Comparison of ENCODE assay signal across 16 cellular contexts in the genomic region with DNA sequence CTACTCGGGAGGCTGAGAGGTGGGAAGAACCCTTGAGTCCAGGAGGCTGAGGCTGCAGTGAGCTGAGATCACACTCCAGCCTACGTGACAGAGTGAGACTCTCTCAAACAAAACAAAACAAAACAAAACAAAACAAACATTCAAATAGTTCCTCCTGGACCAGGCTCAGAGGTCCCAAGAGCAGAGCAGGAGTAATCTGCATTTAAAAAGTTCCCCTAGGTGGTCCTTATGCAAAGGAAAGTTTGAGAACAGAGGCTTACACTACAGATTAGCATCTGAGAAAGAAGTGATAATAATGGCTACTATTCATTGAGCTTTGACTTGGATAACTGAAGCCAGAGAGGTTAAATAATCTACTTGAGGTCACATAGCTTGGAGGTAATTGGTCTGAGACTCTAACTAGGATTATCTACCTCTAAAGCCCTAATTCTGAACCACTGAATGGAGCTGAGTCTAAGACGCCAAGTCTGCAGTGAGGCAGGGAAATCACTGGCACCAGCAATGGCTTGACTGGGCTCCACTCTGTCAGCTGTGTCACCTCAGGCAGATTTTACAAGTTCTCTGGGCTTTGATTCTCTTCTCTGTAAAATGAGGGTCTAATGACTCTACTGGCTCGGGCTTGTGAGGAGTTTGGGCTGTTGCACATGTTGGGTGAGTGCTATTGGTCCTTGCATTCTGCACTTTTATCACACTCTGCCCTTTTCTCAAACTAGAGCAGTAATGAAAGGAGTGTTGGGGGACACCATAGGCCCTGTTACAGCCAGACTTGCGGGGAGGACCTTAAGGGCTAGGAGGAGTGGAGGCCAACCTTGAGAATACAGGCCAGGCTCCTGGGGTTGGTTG. TPM values are rescaled to one million over a fixed set of nuclear protein-coding genes. Genes with fewer than 3 reads are reported as not detected.
"Had no signal": no experiment of that assay in that cellular context is flagged by ENCODE, and none has a peak within 500 bp of the region (broad histone marks: within the 10 kb centered on the region; RNA-seq: fewer than 3 reads in every experiment).

No MANE protein-coding gene starts in this region.

- H3K4me3 ChIP-seq: heart left ventricle, pancreas, thyroid gland had no signal

- H3K4me1 Mint-ChIP-seq: activated naive CD8-positive, alpha-beta T cell treated with anti-CD3 and anti-CD28 coated beads, Interleukin-2, amount 10 ng/mL, durations not matched to agents 7 days and 5 days; nephron progenitor cell; stimulated activated effector memory CD8-positive, alpha-beta T cell treated with anti-CD3 and anti-CD28 coated beads, Interleukin-12 subunit alpha, Interleukin-12 subunit beta, amount 100 ng/mL, for 72 hours had no signal

- H3K36me3 ChIP-seq: heart left ventricle, pancreas, thyroid gland had no signal

- H3K4me1 ChIP-seq: heart left ventricle, pancreas, thyroid gland had no signal

- H3K9me3 Mint-ChIP-seq: activated naive CD8-positive, alpha-beta T cell treated with anti-CD3 and anti-CD28 coated beads, Interleukin-2, amount 10 ng/mL, durations not matched to agents 7 days and 5 days; activated T-helper 1 cell treated with anti-CD3 and anti-CD28 coated beads, Interleukin-12 subunit alpha, Interleukin-12 subunit beta, Interleukin-2, Interleukin-4 antibody, amounts not matched to agents 30 ng/mL and 10 ng/mL and 1 ng/mL, durations not matched to agents 14 hours and 24 hours and 36 hours; dendritic cell treated with granulocyte-macrophage colony-stimulating factor and Interleukin-4, amounts not matched to agents 40 ng/mL and 50 ng/mL, for 4 days; effector memory CD8-positive, alpha-beta T cell; nephron progenitor cell; stimulated activated effector memory CD8-positive, alpha-beta T cell treated with anti-CD3 and anti-CD28 coated beads, Interleukin-12 subunit alpha, Interleukin-12 subunit beta, amount 100 ng/mL, for 72 hours; T-helper 2 cell treated with Interferon-gamma antibody and Interleukin-4, amounts not matched to agents 5 μg/mL and 100 μg/mL, for 36 hours had no signal

- DNase-seq: activated CD4-positive, alpha-beta T cell treated with anti-CD3 and anti-CD28 coated beads, Interleukin-2, amount 50 U/mL, for 1 hour; activated CD8-positive, alpha-beta memory T cell treated with anti-CD3 and anti-CD28 coated beads for 24 hours; activated naive CD8-positive, alpha-beta T cell treated with anti-CD3 and anti-CD28 coated beads, Interleukin-2, amount 10 ng/mL, durations not matched to agents 7 days and 5 days; aorta; cerebellar nuclear complex; effector memory CD8-positive, alpha-beta T cell; heart left ventricle; nephron progenitor cell; pancreas; thyroid gland had no signal

- H3K27me3 Mint-ChIP-seq: dendritic cell treated with granulocyte-macrophage colony-stimulating factor and Interleukin-4, amounts not matched to agents 40 ng/mL and 50 ng/mL, for 4 days had no signal

- H3K36me3 Mint-ChIP-seq: activated naive CD8-positive, alpha-beta T cell treated with anti-CD3 and anti-CD28 coated beads, Interleukin-2, amount 10 ng/mL, durations not matched to agents 7 days and 5 days; stimulated activated effector memory CD8-positive, alpha-beta T cell treated with anti-CD3 and anti-CD28 coated beads, Interleukin-12 subunit alpha, Interleukin-12 subunit beta, amount 100 ng/mL, for 72 hours had no signal

- H3K9me3 ChIP-seq: pancreas, thyroid gland had no signal

- H3K27ac ChIP-seq: heart left ventricle, pancreas, thyroid gland had no signal

- H3K27ac Mint-ChIP-seq: activated naive CD8-positive, alpha-beta T cell treated with anti-CD3 and anti-CD28 coated beads, Interleukin-2, amount 10 ng/mL, durations not matched to agents 7 days and 5 days; activated T-helper 1 cell treated with anti-CD3 and anti-CD28 coated beads, Interleukin-12 subunit alpha, Interleukin-12 subunit beta, Interleukin-2, Interleukin-4 antibody, amounts not matched to agents 30 ng/mL and 10 ng/mL and 1 ng/mL, durations not matched to agents 14 hours and 24 hours and 36 hours; dendritic cell treated with granulocyte-macrophage colony-stimulating factor and Interleukin-4, amounts not matched to agents 40 ng/mL and 50 ng/mL, for 4 days; effector memory CD8-positive, alpha-beta T cell; nephron progenitor cell; stimulated activated effector memory CD8-positive, alpha-beta T cell treated with anti-CD3 and anti-CD28 coated beads, Interleukin-12 subunit alpha, Interleukin-12 subunit beta, amount 100 ng/mL, for 72 hours; T-helper 2 cell treated with Interferon-gamma antibody and Interleukin-4, amounts not matched to agents 5 μg/mL and 100 μg/mL, for 36 hours had no signal

- H3K4me3 Mint-ChIP-seq: activated naive CD8-positive, alpha-beta T cell treated with anti-CD3 and anti-CD28 coated beads, Interleukin-2, amount 10 ng/mL, durations not matched to agents 7 days and 5 days; activated T-helper 1 cell treated with anti-CD3 and anti-CD28 coated beads, Interleukin-12 subunit alpha, Interleukin-12 subunit beta, Interleukin-2, Interleukin-4 antibody, amounts not matched to agents 30 ng/mL and 10 ng/mL and 1 ng/mL, durations not matched to agents 14 hours and 24 hours and 36 hours; dendritic cell treated with granulocyte-macrophage colony-stimulating factor and Interleukin-4, amounts not matched to agents 40 ng/mL and 50 ng/mL, for 4 days; effector memory CD8-positive, alpha-beta T cell; nephron progenitor cell; stimulated activated effector memory CD8-positive, alpha-beta T cell treated with anti-CD3 and anti-CD28 coated beads, Interleukin-12 subunit alpha, Interleukin-12 subunit beta, amount 100 ng/mL, for 72 hours; T-helper 2 cell treated with Interferon-gamma antibody and Interleukin-4, amounts not matched to agents 5 μg/mL and 100 μg/mL, for 36 hours had no signal

- H3K27me3 ChIP-seq: pancreas, thyroid gland had no signal

RNA-seq across cellular contexts. Expression of a gene that starts 29.2 kb away (rescaled TPM):
- total RNA-seq: activated naive CD8-positive, alpha-beta T cell treated with anti-CD3 and anti-CD28 coated beads, Interleukin-2, amount 10 ng/mL, durations not matched to agents 7 days and 5 days; activated T-helper 1 cell treated with anti-CD3 and anti-CD28 coated beads, Interleukin-12 subunit alpha, Interleukin-12 subunit beta, Interleukin-2, Interleukin-4 antibody, amounts not matched to agents 30 ng/mL and 10 ng/mL and 1 ng/mL, durations not matched to agents 14 hours and 24 hours and 36 hours; aorta; heart left ventricle; liver; pancreas had no signal
- polyA plus RNA-seq: heart left ventricle, liver, pancreas had no signal

RNA-seq across cellular contexts. Expression of a gene that starts 46.6 kb away (rescaled TPM):
- total RNA-seq: activated naive CD8-positive, alpha-beta T cell treated with anti-CD3 and anti-CD28 coated beads, Interleukin-2, amount 10 ng/mL, durations not matched to agents 7 days and 5 days; activated T-helper 1 cell treated with anti-CD3 and anti-CD28 coated beads, Interleukin-12 subunit alpha, Interleukin-12 subunit beta, Interleukin-2, Interleukin-4 antibody, amounts not matched to agents 30 ng/mL and 10 ng/mL and 1 ng/mL, durations not matched to agents 14 hours and 24 hours and 36 hours; epithelial cell of proximal tubule; liver had no signal
- polyA plus RNA-seq: liver had no signal
